Comparison of ENCODE assay signal across 13 cellular contexts in the genomic region with DNA sequence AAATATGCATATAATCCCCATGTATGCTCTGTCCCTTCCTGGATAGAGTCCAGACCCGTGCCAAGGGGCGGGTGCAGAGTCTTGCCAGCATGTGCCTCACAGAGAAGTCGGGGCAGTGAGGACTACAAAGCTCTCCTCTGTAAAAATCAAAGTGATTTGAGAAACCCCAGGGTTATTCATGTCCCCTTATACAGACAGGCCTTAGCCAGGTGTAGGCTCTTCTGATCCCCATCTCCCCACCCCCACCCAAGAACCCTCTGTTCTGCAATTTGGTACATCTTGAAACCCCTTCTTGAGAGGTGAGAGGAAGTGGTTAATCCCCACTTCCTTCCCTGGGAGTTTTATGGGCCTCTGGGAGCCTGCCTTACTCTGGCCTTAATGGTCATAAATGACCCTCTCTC. TPM values are rescaled to one million over a fixed set of nuclear protein-coding genes. Genes with fewer than 3 reads are reported as not detected.
DNase-seq lines count a peak whose midpoint lies in the region; ATAC-seq and TF ChIP-seq lines count a peak whose summit lies in the region.
"Had no signal": no experiment of that assay in that cellular context is flagged by ENCODE, and none has a peak within 500 bp of the region (broad histone marks: within the 10 kb centered on the region; RNA-seq: fewer than 3 reads in every experiment).

No MANE protein-coding gene starts in this region.

- intact Hi-C loops in OCI-LY7 (cut with micrococcal nuclease; ENCODE audit: unreplicated experiment), result no loop called here

- ATAC-seq in GM23338 (peak; percentile 0; the same call in 1 of the 3 replicates), HG02571 (IDR thresholded peaks at IDR 0.05; ENCODE audit: unreplicated experiment) (no peak)
- ATAC-seq: SK-N-SH treated with all-trans-retinoic acid at 6 μM for 48 hours had no signal

- CTCF ChIA-PET in OCI-LY7 (lab: Charles Lee; ENCODE audit: unreplicated experiment), result no interaction called here

- peaks cover 54% of the 10 kb centered on the region for H3K27me3 Mint-ChIP-seq in GM23338 (ENCODE audit: insufficient read depth, low read depth, poor library complexity)

- TF ChIP-seq CTCF in GM23338 (conservative IDR thresholded peaks at IDR 0.05; ENCODE audit: low read depth in 2 of 2) (no peak), OCI-LY7 (conservative IDR thresholded peaks at IDR 0.05; ENCODE audit: low read length) (no peak)

- H3F3A ChIP-seq in GM23338 (replicated peaks; ENCODE audit: low read depth), result peaks cover 34% of the 10 kb centered on the region

- H3K4me3 ChIP-seq in GM23338 (peak overlapping the region; percentile 51), OCI-LY7 (ENCODE audit: low read depth, low read length, poor library complexity, severe bottlenecking) (no peak overlapping the region), iPS-20b (ENCODE audit: low read length) (peak overlapping the region; percentile 58)
- H3K4me3 ChIP-seq: thoracic aorta had no signal

- H3K4me1 ChIP-seq in GM23338 (ENCODE audit: insufficient read depth) (peaks cover 86% of the 10 kb centered on the region), OCI-LY7 (ENCODE audit: insufficient read depth, low read length, poor library complexity, severe bottlenecking) (peaks cover 10% of the 10 kb centered on the region), iPS-20b (ENCODE audit: insufficient read depth, low read length) (peaks cover 70% of the 10 kb centered on the region)

- DNase-seq in Daoy (ENCODE audit: low read depth) (peak; percentile 7), GM23338 (ENCODE audit: low spot score) (no peak), OCI-LY7 (ENCODE audit: low spot score) (peak; percentile 12), activated T-cell treated with anti-CD3 and anti-CD28 coated beads for 4 hours (no peak), SW480 (ENCODE audit: low spot score) (no peak)
- no peak for DNase-seq in activated CD4-positive, alpha-beta T cell treated with anti-CD3 and anti-CD28 coated beads, Interleukin-2, amount 50 U/mL, for 48 hours
- DNase-seq: C1 segment of cervical spinal cord, NCI-H446 treated with DMSO at 0.1 percent for 48 hours had no signal

- no peaks in the 10 kb centered on the region for H3K36me3 ChIP-seq in GM23338 (ENCODE audit: insufficient read depth)
- no peaks in the 10 kb centered on the region for H3K36me3 ChIP-seq in OCI-LY7 (ENCODE audit: insufficient read depth, low read length)
- peaks cover 9% of the 10 kb centered on the region for H3K36me3 ChIP-seq in iPS-20b (ENCODE audit: insufficient read depth, low read depth, low read length)
- H3K36me3 ChIP-seq: thoracic aorta had no signal

- peak overlapping the region; percentile 73 for H3K4me3 Mint-ChIP-seq in GM23338

- H3K27me3 ChIP-seq in GM23338 (ENCODE audit: insufficient read depth), result no peaks in the 10 kb centered on the region
- no peaks in the 10 kb centered on the region for H3K27me3 ChIP-seq in iPS-20b (ENCODE audit: insufficient read depth, low read length)

- H3K4me2 ChIP-seq in GM23338 (peak overlapping the region; percentile 76), OCI-LY7 (ENCODE audit: low read length) (no peak overlapping the region)

- H2AFZ ChIP-seq in GM23338 (no peak overlapping the region), OCI-LY7 (ENCODE audit: low read length) (no peak overlapping the region)

- peaks cover 94% of the 10 kb centered on the region for H3K4me1 Mint-ChIP-seq in GM23338

- H3K27ac ChIP-seq in GM23338 (ENCODE audit: low read depth), result peak overlapping the region; percentile 91
- no peak overlapping the region for H3K27ac ChIP-seq in OCI-LY7 (ENCODE audit: low read depth, low read length, poor library complexity, severe bottlenecking)
- peak overlapping the region; percentile 11 for H3K27ac ChIP-seq in iPS-20b (ENCODE audit: low read length)
- H3K27ac ChIP-seq: thoracic aorta had no signal

- H3K9ac ChIP-seq in iPS-20b (ENCODE audit: low read depth, low read length), result peak overlapping the region; percentile 40

- H3K36me3 Mint-ChIP-seq in GM23338 (ENCODE audit: low read depth), result peaks cover 42% of the 10 kb centered on the region

- H3K9me2 ChIP-seq in GM23338 (ENCODE audit: insufficient read depth), result no peaks in the 10 kb centered on the region
- no peaks in the 10 kb centered on the region for H3K9me2 ChIP-seq in OCI-LY7 (ENCODE audit: insufficient read depth, low read length)

- H4K20me1 ChIP-seq in GM23338 (replicated peaks; ENCODE audit: insufficient read depth) (peaks cover 43% of the 10 kb centered on the region), OCI-LY7 (ENCODE audit: insufficient read depth, low read length) (no peaks in the 10 kb centered on the region)

- H3K79me2 ChIP-seq in GM23338 (replicated peaks; ENCODE audit: insufficient read depth), result peaks cover 96% of the 10 kb centered on the region
- H3K79me2 ChIP-seq in OCI-LY7 (ENCODE audit: insufficient read depth, low read depth, low read length), result no peaks in the 10 kb centered on the region

- POLR2A ChIA-PET in OCI-LY7 (lab: Charles Lee), result no interaction called here

- peak overlapping the region; percentile 94 for H3K27ac Mint-ChIP-seq in GM23338

- BruUV-seq in OCI-LY7 (replicated peaks; lab: Mats Ljungman, UMichigan), result no TSS peak

- no peaks in the 10 kb centered on the region; the same call in 2 of the 3 replicates for H3K9me3 Mint-ChIP-seq in GM23338

- H3K9me3 ChIP-seq in OCI-LY7 (ENCODE audit: low read length) (no peaks in the 10 kb centered on the region), iPS-20b (ENCODE audit: insufficient read depth, low read depth, low read length) (no peaks in the 10 kb centered on the region)
- H3K9me3 ChIP-seq: thoracic aorta had no signal

TF ChIP-seq in GM23338, 12 proteins besides CTCF, POLR2A, EP300 and RAD21:
- TF ChIP-seq NANOG (IDR thresholded peaks at IDR 0.05; ENCODE audit: borderline replicate concordance), result no peak
- TF ChIP-seq EZH2phosphoT487 (IDR thresholded peaks at IDR 0.05; ENCODE audit: unreplicated experiment), result no peak
- TF ChIP-seq, protein P1, sequence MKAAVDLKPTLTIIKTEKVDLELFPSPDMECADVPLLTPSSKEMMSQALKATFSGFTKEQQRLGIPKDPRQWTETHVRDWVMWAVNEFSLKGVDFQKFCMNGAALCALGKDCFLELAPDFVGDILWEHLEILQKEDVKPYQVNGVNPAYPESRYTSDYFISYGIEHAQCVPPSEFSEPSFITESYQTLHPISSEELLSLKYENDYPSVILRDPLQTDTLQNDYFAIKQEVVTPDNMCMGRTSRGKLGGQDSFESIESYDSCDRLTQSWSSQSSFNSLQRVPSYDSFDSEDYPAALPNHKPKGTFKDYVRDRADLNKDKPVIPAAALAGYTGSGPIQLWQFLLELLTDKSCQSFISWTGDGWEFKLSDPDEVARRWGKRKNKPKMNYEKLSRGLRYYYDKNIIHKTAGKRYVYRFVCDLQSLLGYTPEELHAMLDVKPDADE (IDR thresholded peaks at IDR 0.05), result no peak
- TF ChIP-seq ZNF114 (CRISPR knock-in tag; IDR thresholded peaks at IDR 0.05), result no peak

RNA-seq across cellular contexts. Expression of a gene that starts 24.7 kb away (rescaled TPM):
- 0.06 TPM in 1 of 2 replicates, not detected in the other for total RNA-seq in Daoy (2014; rRNA removed; shearing (Covaris generic))
- total RNA-seq in GM23338 (2014; rRNA removed; shearing (Covaris generic)), result 318 and 346 TPM in 2 replicates
- 71.2 and 71.5 TPM in 2 replicates for polyA plus RNA-seq in GM23338 (2016; fragmentation: Nextera tagmentation; extraction: Ambion mirVana)
- not detected in 2 replicates for total RNA-seq in OCI-LY7 (2014; rRNA removed; shearing (Covaris generic))
- total RNA-seq in OCI-LY7 (2022), result not detected in 2 replicates
- total RNA-seq: lung microvascular endothelial cell, thoracic aorta had no signal

Comparison
In these comparisons a context has a peak if more than half of its experiments do, and no peak if none do; other contexts are left out.
1. DNase-seq: peak in Daoy (single experiment) and OCI-LY7 (single experiment); none in GM23338 (single experiment), activated T-cell treated with anti-CD3 and anti-CD28 coated beads for 4 hours (single experiment), SW480 (single experiment) and activated CD4-positive, alpha-beta T cell treated with anti-CD3 and anti-CD28 coated beads, Interleukin-2, amount 50 U/mL, for 48 hours (0 of 2).
2. RNA of a gene that starts 24.7 kb away (total RNA-seq): 318 to 346 TPM in GM23338; not detected in OCI-LY7 and 0.06 TPM in Daoy; every median in the first group is over 100 times any median in the second.